Comparison of ENCODE assay signal across 1 cellular context in the genomic region with DNA sequence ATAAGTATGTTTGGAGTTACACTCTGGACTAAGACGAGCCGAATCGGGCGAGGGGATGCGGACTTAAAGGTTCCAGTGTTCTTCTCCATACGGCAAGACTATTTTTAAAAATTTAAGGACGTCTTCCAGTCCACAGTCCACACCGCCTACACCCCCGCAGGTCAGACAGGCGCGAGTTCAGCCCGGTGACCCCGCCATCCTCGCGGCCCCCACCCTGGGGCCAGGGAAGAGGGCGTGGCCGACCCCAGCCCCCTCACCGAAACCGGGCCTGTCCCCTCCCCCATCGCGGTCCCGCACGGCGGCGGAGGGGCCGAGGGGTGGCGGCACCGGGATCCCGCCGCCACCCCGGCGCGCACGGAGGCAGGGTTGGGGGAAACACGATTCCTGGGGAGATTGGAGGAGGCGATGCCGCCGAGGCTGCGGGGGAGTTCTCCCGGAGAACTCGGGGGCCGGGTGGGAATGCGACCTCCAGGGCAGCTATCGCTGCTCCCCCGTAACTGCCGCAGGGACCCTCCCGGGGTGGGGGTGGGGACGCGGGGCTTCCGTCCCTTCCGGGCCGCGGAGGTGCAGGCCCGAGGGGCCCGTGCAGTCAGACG.
A peak's percentile ranks its signal among the peaks of the same experiment; 100 is the strongest.
TF ChIP-seq lines count a peak whose summit lies in the region.

No MANE protein-coding gene starts in this region.

TF ChIP-seq in K562, 482 proteins besides CTCF, POLR2A, EP300 and RAD21 (continued from another document):
- TF ChIP-seq KDM4B (IDR thresholded peaks at IDR 0.05; ENCODE audit: borderline replicate concordance in 2 of 2, low read depth in 1 of 2) (peak in 1 of 2 experiments; percentile 44; a peak in 1 of 4 replicates), SMARCC2 (IDR thresholded peaks at IDR 0.05; ENCODE audit: low read depth) (no peak), MGA (IDR thresholded peaks at IDR 0.05) (peak; percentile 42), ZNF644 (tag; IDR thresholded peaks at IDR 0.05; ENCODE audit: low read depth) (no peak), POLR3G (IDR thresholded peaks at IDR 0.05; ENCODE audit: extremely low read depth, insufficient read length, insufficient replicate concordance) (no peak), ZNF12 (CRISPR knock-in tag; IDR thresholded peaks at IDR 0.05) (no peak), HNRNPL (IDR thresholded peaks at IDR 0.05; ENCODE audit: low read depth, low read length) (no peak), RBFOX2 (IDR thresholded peaks at IDR 0.05; ENCODE audit: low read depth, low read length) (peak; percentile 49), BHLHE40 (IDR thresholded peaks at IDR 0.05; ENCODE audit: low read length) (peak; percentile 73; the same call in 1 of the 2 replicates), PHF20 (IDR thresholded peaks at IDR 0.05; ENCODE audit: partially characterized antibody) (peak; percentile 18), POLR2G (IDR thresholded peaks at IDR 0.05; ENCODE audit: low read depth, low read length) (peak; percentile 68; the same call in 1 of the 2 replicates), NR2C2 (CRISPR knock-in tag; IDR thresholded peaks at IDR 0.05) (no peak), NR2C2 (tag; IDR thresholded peaks at IDR 0.05) (peak; percentile 68), ZFX (CRISPR knock-in tag; IDR thresholded peaks at IDR 0.05) (peak; percentile 82), CAMTA2 (CRISPR knock-in tag; conservative IDR thresholded peaks at IDR 0.05) (no peak), MEF2A (IDR thresholded peaks at IDR 0.05; ENCODE audit: control insufficient read depth, low read depth, low read length) (no peak), MEF2D (tag; conservative IDR thresholded peaks at IDR 0.05; ENCODE audit: low read depth) (no peak), ZNF217 (CRISPR knock-in tag; IDR thresholded peaks at IDR 0.05) (no peak)
- TF ChIP-seq, protein P1, sequence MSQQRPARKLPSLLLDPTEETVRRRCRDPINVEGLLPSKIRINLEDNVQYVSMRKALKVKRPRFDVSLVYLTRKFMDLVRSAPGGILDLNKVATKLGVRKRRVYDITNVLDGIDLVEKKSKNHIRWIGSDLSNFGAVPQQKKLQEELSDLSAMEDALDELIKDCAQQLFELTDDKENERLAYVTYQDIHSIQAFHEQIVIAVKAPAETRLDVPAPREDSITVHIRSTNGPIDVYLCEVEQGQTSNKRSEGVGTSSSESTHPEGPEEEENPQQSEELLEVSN (IDR thresholded peaks at IDR 0.05; ENCODE audit: borderline replicate concordance in 1 of 2, extremely low read depth in 1 of 2, insufficient read depth in 1 of 2, insufficient read length in 1 of 2, low read depth in 1 of 2, low read length in 1 of 2, poor library complexity in 1 of 2, severe bottlenecking in 1 of 2), result peak in 1 of 2 experiments; percentile 26
- TF ChIP-seq, protein P2, sequence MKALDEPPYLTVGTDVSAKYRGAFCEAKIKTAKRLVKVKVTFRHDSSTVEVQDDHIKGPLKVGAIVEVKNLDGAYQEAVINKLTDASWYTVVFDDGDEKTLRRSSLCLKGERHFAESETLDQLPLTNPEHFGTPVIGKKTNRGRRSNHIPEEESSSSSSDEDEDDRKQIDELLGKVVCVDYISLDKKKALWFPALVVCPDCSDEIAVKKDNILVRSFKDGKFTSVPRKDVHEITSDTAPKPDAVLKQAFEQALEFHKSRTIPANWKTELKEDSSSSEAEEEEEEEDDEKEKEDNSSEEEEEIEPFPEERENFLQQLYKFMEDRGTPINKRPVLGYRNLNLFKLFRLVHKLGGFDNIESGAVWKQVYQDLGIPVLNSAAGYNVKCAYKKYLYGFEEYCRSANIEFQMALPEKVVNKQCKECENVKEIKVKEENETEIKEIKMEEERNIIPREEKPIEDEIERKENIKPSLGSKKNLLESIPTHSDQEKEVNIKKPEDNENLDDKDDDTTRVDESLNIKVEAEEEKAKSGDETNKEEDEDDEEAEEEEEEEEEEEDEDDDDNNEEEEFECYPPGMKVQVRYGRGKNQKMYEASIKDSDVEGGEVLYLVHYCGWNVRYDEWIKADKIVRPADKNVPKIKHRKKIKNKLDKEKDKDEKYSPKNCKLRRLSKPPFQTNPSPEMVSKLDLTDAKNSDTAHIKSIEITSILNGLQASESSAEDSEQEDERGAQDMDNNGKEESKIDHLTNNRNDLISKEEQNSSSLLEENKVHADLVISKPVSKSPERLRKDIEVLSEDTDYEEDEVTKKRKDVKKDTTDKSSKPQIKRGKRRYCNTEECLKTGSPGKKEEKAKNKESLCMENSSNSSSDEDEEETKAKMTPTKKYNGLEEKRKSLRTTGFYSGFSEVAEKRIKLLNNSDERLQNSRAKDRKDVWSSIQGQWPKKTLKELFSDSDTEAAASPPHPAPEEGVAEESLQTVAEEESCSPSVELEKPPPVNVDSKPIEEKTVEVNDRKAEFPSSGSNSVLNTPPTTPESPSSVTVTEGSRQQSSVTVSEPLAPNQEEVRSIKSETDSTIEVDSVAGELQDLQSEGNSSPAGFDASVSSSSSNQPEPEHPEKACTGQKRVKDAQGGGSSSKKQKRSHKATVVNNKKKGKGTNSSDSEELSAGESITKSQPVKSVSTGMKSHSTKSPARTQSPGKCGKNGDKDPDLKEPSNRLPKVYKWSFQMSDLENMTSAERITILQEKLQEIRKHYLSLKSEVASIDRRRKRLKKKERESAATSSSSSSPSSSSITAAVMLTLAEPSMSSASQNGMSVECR (CRISPR knock-in tag; IDR thresholded peaks at IDR 0.05), result no peak
